Comparison of ENCODE assay signal across 17 cellular contexts in genomic region chr7:41993173-41993867, GRCh38.
A peak's percentile ranks its signal among the peaks of the same experiment; 100 is the strongest.
DNase-seq lines count a peak whose midpoint lies in the region; ATAC-seq and TF ChIP-seq lines count a peak whose summit lies in the region.
"Had no signal": no experiment of that assay in that cellular context is flagged by ENCODE, and none has a peak within 500 bp of the region (broad histone marks: within the 10 kb centered on the region; RNA-seq: fewer than 3 reads in every experiment).

No MANE protein-coding gene starts in this region.

- TF ChIP-seq CTCF in RWPE2 (IDR thresholded peaks at IDR 0.05; ENCODE audit: poor library complexity, severe bottlenecking), result no peak
- TF ChIP-seq CTCF in fibroblast of mammary gland (conservative IDR thresholded peaks at IDR 0.05; ENCODE audit: control insufficient read depth, insufficient read depth, low read depth, low read length), result no peak
- no peak for TF ChIP-seq CTCF in progenitor cell of endocrine pancreas (IDR thresholded peaks at IDR 0.05; ENCODE audit: unreplicated experiment)

- no peaks in the 10 kb centered on the region for H3K9me3 ChIP-seq in RWPE2 (ENCODE audit: severe bottlenecking)
- H3K9me3 ChIP-seq: heart left ventricle, stomach had no signal

- peaks cover 40% of the 10 kb centered on the region for H3K27me3 Mint-ChIP-seq in progenitor cell of endocrine pancreas

- H3K36me3 Mint-ChIP-seq in progenitor cell of endocrine pancreas (ENCODE audit: insufficient read depth), result no peaks in the 10 kb centered on the region
- H3K36me3 Mint-ChIP-seq: CD14-positive monocyte had no signal

- ATAC-seq in RWPE2 (ENCODE audit: low read depth) (no peak), HG03460 (IDR thresholded peaks at IDR 0.05; ENCODE audit: unreplicated experiment) (no peak), GM19023 (IDR thresholded peaks at IDR 0.05; ENCODE audit: unreplicated experiment) (no peak)
- ATAC-seq: heart left ventricle had no signal

- peaks cover 1% of the 10 kb centered on the region for H3K4me1 Mint-ChIP-seq in progenitor cell of endocrine pancreas (ENCODE audit: low read depth)
- H3K4me1 Mint-ChIP-seq: activated B cell treated with CpG ODN at 0.5 μM for 24 hours had no signal

- H3K9me3 Mint-ChIP-seq in progenitor cell of endocrine pancreas (ENCODE audit: low read depth), result no peaks in the 10 kb centered on the region
- H3K9me3 Mint-ChIP-seq: activated B cell treated with CpG ODN at 0.5 μM for 24 hours had no signal

- H3K27me3 ChIP-seq in RWPE2 (ENCODE audit: insufficient read depth, poor library complexity, severe bottlenecking), result no peaks in the 10 kb centered on the region
- H3K27me3 ChIP-seq: heart left ventricle, stomach had no signal

- H3K27ac ChIP-seq in RWPE2 (ENCODE audit: poor library complexity, severe bottlenecking), result peak overlapping the region; percentile 100
- H3K27ac ChIP-seq: heart left ventricle, parathyroid adenoma, stomach had no signal

- H3K36me3 ChIP-seq in RWPE2 (ENCODE audit: low read depth), result no peaks in the 10 kb centered on the region
- H3K36me3 ChIP-seq: heart left ventricle, stomach had no signal

- H3K4me3 Mint-ChIP-seq in progenitor cell of endocrine pancreas (ENCODE audit: low read depth), result no peak overlapping the region
- H3K4me3 Mint-ChIP-seq: activated B cell treated with CpG ODN at 0.5 μM for 24 hours, CD14-positive monocyte had no signal

- peaks cover 84% of the 10 kb centered on the region for H3K4me1 ChIP-seq in RWPE2 (ENCODE audit: insufficient read depth, poor library complexity, severe bottlenecking)
- H3K4me1 ChIP-seq: parathyroid adenoma had no signal

- H3K4me3 ChIP-seq in RWPE2 (ENCODE audit: severe bottlenecking) (no peak overlapping the region), fibroblast of mammary gland (ENCODE audit: control insufficient read depth, low read depth, low read length) (no peak overlapping the region)
- H3K4me3 ChIP-seq: heart left ventricle, stomach had no signal

- H3K27ac Mint-ChIP-seq in progenitor cell of endocrine pancreas, result peak overlapping the region; percentile 74
- H3K27ac Mint-ChIP-seq: activated B cell treated with CpG ODN at 0.5 μM for 24 hours had no signal

- peak; percentile 48 for DNase-seq in GM04504 (ENCODE audit: low read depth)
- no peak for DNase-seq in RWPE2 (ENCODE audit: low spot score)
- DNase-seq in fibroblast of mammary gland (ENCODE audit: low read depth), result peak; percentile 55
- no peak for DNase-seq in progenitor cell of endocrine pancreas (ENCODE audit: low spot score, unreplicated experiment)
- no peak for DNase-seq in activated effector memory CD4-positive, alpha-beta T cell treated with Interleukin-2 at 50 U/mL for 16 hours
- DNase-seq in DMS53 treated with DMSO at 0.1 percent for 48 hours (lab: John Stamatoyannopoulos, UW; ENCODE audit: unreplicated experiment), result no peak
- DNase-seq: activated B cell treated with CpG ODN at 0.5 μM for 24 hours, heart left ventricle, Karpas-422, kidney glomerular epithelial cell, NCI-H510A, stomach, SW 1271 had no signal

Comparison
In these comparisons a context has a peak if more than half of its experiments do, and no peak if none do; other contexts are left out.
1. DNase-seq: peak in GM04504 (single experiment) and fibroblast of mammary gland (single experiment); none in RWPE2 (single experiment), progenitor cell of endocrine pancreas (single experiment), activated effector memory CD4-positive, alpha-beta T cell treated with Interleukin-2 at 50 U/mL for 16 hours (single experiment) and DMS53 treated with DMSO at 0.1 percent for 48 hours (single experiment).